Comparison of ENCODE assay signal across 22 cellular contexts in genomic region chr16:85719605-85720318, GRCh38. TPM values are rescaled to one million over a fixed set of nuclear protein-coding genes. Genes with fewer than 3 reads are reported as not detected.
DNase-seq lines count a peak whose midpoint lies in the region; ATAC-seq, FAIRE-seq and TF ChIP-seq lines count a peak whose summit lies in the region.
"Had no signal": no experiment of that assay in that cellular context is flagged by ENCODE, and none has a peak within 500 bp of the region (broad histone marks: within the 10 kb centered on the region; RNA-seq: fewer than 3 reads in every experiment).

No MANE protein-coding gene starts in this region.

- peaks cover 13% of the 10 kb centered on the region for H3K27me3 Mint-ChIP-seq in neural crest cell (ENCODE audit: low read depth)
- H3K27me3 Mint-ChIP-seq: CD4-positive, alpha-beta T cell had no signal

- FAIRE-seq in K562 (lab: Jason Lieb, UNC) = no peak
- FAIRE-seq: A204.1, GM12891, HTR-8/SVneo had no signal

- H3K9me1 ChIP-seq in K562 (ENCODE audit: control insufficient read depth, insufficient read depth, low read length) = no peaks in the 10 kb centered on the region

- no peak overlapping the region for H3K4me2 ChIP-seq in K562 (ENCODE audit: insufficient read depth, low read length)
- H3K4me2 ChIP-seq: BLaER1 had no signal

- peaks cover 34% of the 10 kb centered on the region for H3K4me1 Mint-ChIP-seq in neural crest cell

- in situ Hi-C loops in K562 (cut with MboI) = loop anchor here (10.0 kb wide), 1 partner anchor 295 kb away; no protein-coding TSS in a partner anchor

- 7% methylated on average over 10 of the region's 12 CpGs for WGBS in K562 (ENCODE audit: insufficient coverage, low coverage, missing lambda C conversion rate)

- H3K36me3 Mint-ChIP-seq in neural crest cell (ENCODE audit: low read depth) = peaks cover 3% of the 10 kb centered on the region

- no peak overlapping the region for H3K4me3 Mint-ChIP-seq in neural crest cell
- H3K4me3 Mint-ChIP-seq: CD4-positive, alpha-beta T cell; T-cell had no signal

- H2AFZ ChIP-seq in K562 (ENCODE audit: low read depth, low read length) = no peak overlapping the region

- no peak for ATAC-seq in K562
- ATAC-seq: T-cell had no signal

- no TSS peak for BruUV-seq in K562 (replicated peaks; lab: Mats Ljungman, UMichigan)

- no peak for TF ChIP-seq EP300 in K562 (IDR thresholded peaks at IDR 0.05; ENCODE audit: low read length)

- H3K27ac ChIP-seq in K562 (ENCODE audit: extremely low read depth, low read depth, low read length) = no peak overlapping the region
- H3K27ac ChIP-seq in dorsolateral prefrontal cortex = no peak overlapping the region
- H3K27ac ChIP-seq: BLaER1 had no signal

- CTCF ChIA-PET in K562 (lab: Yijun Ruan, JAX; ENCODE audit: low intra/inter-chr PET ratio) = interaction anchor here (1.1 to 4.5 kb wide), 4 partner anchors 44 to 444 kb away, joined by 4 to 35 read pairs (median 7); no protein-coding TSS in a partner anchor

- H3K36me3 ChIP-seq in K562 (ENCODE audit: control insufficient read depth, insufficient read depth, low read length) = no peaks in the 10 kb centered on the region

- no peak for TF ChIP-seq RAD21 in K562 (CRISPR knock-in tag; conservative IDR thresholded peaks at IDR 0.05 in 1 of 2, IDR thresholded peaks at IDR 0.05 in 1 of 2)

- peaks cover 29 to 68% of the 10 kb centered on the region in 2 experiments; a peak in 4 of 5 replicates for H3K27me3 ChIP-seq in K562 (ENCODE audit: control insufficient read depth in 2 of 2, insufficient read depth in 2 of 2, low read length in 2 of 2)
- peaks cover 0 to 9% (median 0%) of the 10 kb centered on the region in 45 donors for H3K27me3 ChIP-seq in dorsolateral prefrontal cortex
- H3K27me3 ChIP-seq: BLaER1 had no signal

- no peak for TF ChIP-seq POLR2A in K562 (conservative IDR thresholded peaks at IDR 0.05)

- intact Hi-C loops in K562 (cut with micrococcal nuclease) (loop anchor here (2.0 to 10.0 kb wide), 3 partner anchors 45 to 297 kb away; no protein-coding TSS in a partner anchor), dorsolateral prefrontal cortex (cut with DNase I) (loop anchor here (2.0 to 10.0 kb wide), 4 partner anchors 42 to 472 kb away; no protein-coding TSS in a partner anchor)

- POLR2A ChIA-PET in K562 (lab: Yijun Ruan, JAX) = interaction anchor here (0.7 to 1.1 kb wide), 2 partner anchors 22 to 39 kb away, joined by 3 read pairs; no protein-coding TSS in a partner anchor

- peak; percentile 59 for DNase-seq in D341Med (ENCODE audit: low spot score)
- peak; percentile 10 for DNase-seq in NCI-H82 treated with DMSO at 0.1 percent for 48 hours (lab: John Stamatoyannopoulos, UW; ENCODE audit: unreplicated experiment)
- DNase-seq in K562 (ENCODE audit: extremely low read depth in 1 of 4, low spot score in 3 of 4) = no peak
- no peak for DNase-seq in neural crest cell (ENCODE audit: low read depth, low spot score)
- no peak for DNase-seq in dorsolateral prefrontal cortex
- DNase-seq in HuH-7 (ENCODE audit: low spot score) = no peak
- DNase-seq in GOT3 (lab: John Stamatoyannopoulos, UW) = no peak
- no peak for DNase-seq in NCI-H2081 treated with DMSO at 0.1 percent for 48 hours (lab: John Stamatoyannopoulos, UW)
- DNase-seq: CD4-positive, alpha-beta T cell; DMS79; GDM1; KG1; MM.1S; NCI-H1694; NCI-H2029 treated with DMSO at 0.1 percent for 48 hours; NCI-H510A; SHP77; T-cell had no signal

- TF ChIP-seq CTCF in K562 (IDR thresholded peaks at IDR 0.05 in 2 of 3, conservative IDR thresholded peaks at IDR 0.05 in 1 of 3; ENCODE audit: insufficient read depth in 2 of 3, low read depth in 1 of 3, low read length in 3 of 3) (no peak), neural crest cell (conservative IDR thresholded peaks at IDR 0.05) (no peak), dorsolateral prefrontal cortex (IDR thresholded peaks at IDR 0.05 in 54 of 56, conservative IDR thresholded peaks at IDR 0.05 in 2 of 56; ENCODE audit: low read depth in 1 of 56, partially characterized antibody in 56 of 56) (no peak)

- peaks cover 22% of the 10 kb centered on the region; the same call in 1 of the 2 replicates for H4K20me1 ChIP-seq in K562 (replicated peaks; ENCODE audit: control insufficient read depth, insufficient read depth, low read length)

- H3K9me3 Mint-ChIP-seq in neural crest cell = no peaks in the 10 kb centered on the region
- H3K9me3 Mint-ChIP-seq: CD4-positive, alpha-beta T cell; T-cell had no signal

- H3K9ac ChIP-seq in K562 (ENCODE audit: insufficient read depth in 1 of 2, low read depth in 2 of 2, low read length in 2 of 2) = no peak overlapping the region
- H3K9ac ChIP-seq: BLaER1 had no signal

- no peaks in the 10 kb centered on the region for H3K9me3 ChIP-seq in K562 (replicated peaks; ENCODE audit: control insufficient read depth, insufficient read depth, low read depth, low read length)
- H3K9me3 ChIP-seq: BLaER1 had no signal

- H3K4me1 ChIP-seq in K562 (replicated peaks in 1 of 2; ENCODE audit: control insufficient read depth in 2 of 2, insufficient read depth in 2 of 2, low read length in 2 of 2) = peaks cover 3 to 38% of the 10 kb centered on the region in 2 experiments; a peak in 4 of 5 replicates

- H3K27ac Mint-ChIP-seq in neural crest cell (ENCODE audit: unreplicated experiment) = peak overlapping the region; percentile 43
- H3K27ac Mint-ChIP-seq: CD4-positive, alpha-beta T cell; T-cell had no signal

- H3K79me2 ChIP-seq in K562 (ENCODE audit: control insufficient read depth, insufficient read depth, low read length) = no peaks in the 10 kb centered on the region

- H3K4me3 ChIP-seq in K562 (no peak overlapping the region), dorsolateral prefrontal cortex (no peak overlapping the region)
- H3K4me3 ChIP-seq: BLaER1 had no signal

TF ChIP-seq in K562, 482 proteins besides CTCF, POLR2A, EP300 and RAD21 (continues in another document):
- TF ChIP-seq RBM25 (IDR thresholded peaks at IDR 0.05; ENCODE audit: low read depth, low read length, severe bottlenecking) (peak; percentile 78), SMARCA5 (IDR thresholded peaks at IDR 0.05) (0 out of 2 replicates have a peak, but pooled peaks have one; percentile 60)

RNA-seq across cellular contexts. Expression of gene GINS2, which starts 31.0 kb away (rescaled TPM):
- total RNA-seq in K562 (2011; cell fraction: chromatin; rRNA removed; ENCODE audit: low replicate concordance) = 24.8 and 32.7 TPM in 2 replicates
- 24.2 and 24.5 TPM in 2 replicates for total RNA-seq in K562 (2011; cell fraction: nucleolus; rRNA removed)
- total RNA-seq in K562 (2011; cell fraction: nucleoplasm; rRNA removed) = 23.2 and 33.3 TPM in 2 replicates
- 42.0 and 44.2 TPM in 2 replicates for total RNA-seq in K562 (2014; rRNA removed)
- total RNA-seq in K562 (2014; rRNA removed; fragmentation: Illumina TruSeq; extraction: Trizol) = 43.8 and 47.3 TPM in 2 replicates
- total RNA-seq in K562 (2015; rRNA removed; fragmentation: Illumina TruSeq; extraction: Trizol) = 39.4 and 40.4 TPM in 2 replicates
- total RNA-seq in K562 (2021) = 57.5 and 61.6 TPM in 2 replicates
- polyA plus RNA-seq in K562 (2011; rRNA removed) = 38.4 and 44.6 TPM in 2 replicates
- polyA plus RNA-seq in K562 (2011; cell fraction: cytosol; rRNA removed) = 27.8 and 34.2 TPM in 2 replicates
- 15.7 and 20.5 TPM in 2 replicates for polyA plus RNA-seq in K562 (2011; cell fraction: nucleus; rRNA removed)
- polyA plus RNA-seq in K562 (2012) = 26.1 and 33.8 TPM in 2 replicates
- polyA plus RNA-seq in K562 (2014; fragmentation: Illumina TruSeq; extraction: Trizol) = 41.4 and 49.8 TPM in 2 replicates
- polyA plus RNA-seq in K562 (2014; fragmentation: Nextera tagmentation; extraction: Ambion mirVana) = 10 to 100 TPM; 61.3 to 76.2 TPM
- 42.3 and 42.9 TPM in 2 replicates for polyA plus RNA-seq in K562 (2014; rRNA removed)
- 25.6 and 28.3 TPM in 2 replicates for polyA minus RNA-seq in K562 (2011; rRNA and poly(A)+ RNA removed)
- polyA minus RNA-seq in K562 (2011; cell fraction: cytosol; rRNA and poly(A)+ RNA removed) = 13.6 and 17.8 TPM in 2 replicates
- 10.2 and 13.2 TPM in 2 replicates for polyA minus RNA-seq in K562 (2011; cell fraction: nucleus; rRNA and poly(A)+ RNA removed)
- total RNA-seq in neural crest cell = 74.0 and 82.2 TPM in 2 replicates
- total RNA-seq in dorsolateral prefrontal cortex = 1 to 10 TPM in 113 of 120 experiments, under 1 TPM in 7; 0.61 to 8.5 (median 2.2) TPM

RNA-seq across cellular contexts. Expression of gene C16orf74, which starts 31.1 kb away (rescaled TPM):
- not detected in 2 replicates for total RNA-seq in K562 (2011; cell fraction: chromatin; rRNA removed; ENCODE audit: low replicate concordance)
- not detected in 2 replicates for total RNA-seq in K562 (2011; cell fraction: nucleolus; rRNA removed)
- total RNA-seq in K562 (2011; cell fraction: nucleoplasm; rRNA removed) = not detected in 2 replicates
- not detected in 2 replicates for total RNA-seq in K562 (2014; rRNA removed)
- total RNA-seq in K562 (2014; rRNA removed; fragmentation: Illumina TruSeq; extraction: Trizol) = not detected in 2 replicates
- total RNA-seq in K562 (2015; rRNA removed; fragmentation: Illumina TruSeq; extraction: Trizol) = not detected in 2 replicates
- not detected in 2 replicates for total RNA-seq in K562 (2021)
- 0.11 TPM in 1 of 2 replicates, not detected in the other for polyA plus RNA-seq in K562 (2011; rRNA removed)
- not detected in 2 replicates for polyA plus RNA-seq in K562 (2011; cell fraction: cytosol; rRNA removed)
- polyA plus RNA-seq in K562 (2011; cell fraction: nucleus; rRNA removed) = not detected in 2 replicates
- polyA plus RNA-seq in K562 (2012) = not detected in 2 replicates
- polyA plus RNA-seq in K562 (2014; fragmentation: Illumina TruSeq; extraction: Trizol) = not detected in 2 replicates
- not detected for polyA plus RNA-seq in K562 (2014; fragmentation: Nextera tagmentation; extraction: Ambion mirVana)
- not detected in 2 replicates for polyA plus RNA-seq in K562 (2014; rRNA removed)
- polyA minus RNA-seq in K562 (2011; rRNA and poly(A)+ RNA removed) = not detected in 2 replicates
- polyA minus RNA-seq in K562 (2011; cell fraction: cytosol; rRNA and poly(A)+ RNA removed) = not detected in 2 replicates
- not detected in 2 replicates for polyA minus RNA-seq in K562 (2011; cell fraction: nucleus; rRNA and poly(A)+ RNA removed)
- 1.2 TPM in 2 replicates for total RNA-seq in neural crest cell
- total RNA-seq in dorsolateral prefrontal cortex = 1 to 10 TPM in 116 of 120 experiments, under 1 TPM in 3, not detected in 1; 0.72 to 5.6 (median 2.2) TPM

Comparison
In these comparisons a context has a peak if more than half of its experiments do, and no peak if none do; other contexts are left out.
1. DNase-seq: peak in D341Med (single experiment) and NCI-H82 treated with DMSO at 0.1 percent for 48 hours (single experiment); none in K562 (0 of 4), neural crest cell (single experiment), dorsolateral prefrontal cortex (0 of 10), HuH-7 (single experiment), GOT3 (single experiment) and NCI-H2081 treated with DMSO at 0.1 percent for 48 hours (single experiment).